ENCODE assay signal across 2 cellular contexts in genomic region chr14:20328705-20329104, GRCh38.
TF ChIP-seq lines count a peak whose summit lies in the region.

No MANE protein-coding gene starts in this region.

TF ChIP-seq in HCT116, 20 proteins besides CTCF, POLR2A, EP300 and RAD21:
- no peak for TF ChIP-seq ZFX (IDR thresholded peaks at IDR 0.05)
- TF ChIP-seq, protein P1, sequence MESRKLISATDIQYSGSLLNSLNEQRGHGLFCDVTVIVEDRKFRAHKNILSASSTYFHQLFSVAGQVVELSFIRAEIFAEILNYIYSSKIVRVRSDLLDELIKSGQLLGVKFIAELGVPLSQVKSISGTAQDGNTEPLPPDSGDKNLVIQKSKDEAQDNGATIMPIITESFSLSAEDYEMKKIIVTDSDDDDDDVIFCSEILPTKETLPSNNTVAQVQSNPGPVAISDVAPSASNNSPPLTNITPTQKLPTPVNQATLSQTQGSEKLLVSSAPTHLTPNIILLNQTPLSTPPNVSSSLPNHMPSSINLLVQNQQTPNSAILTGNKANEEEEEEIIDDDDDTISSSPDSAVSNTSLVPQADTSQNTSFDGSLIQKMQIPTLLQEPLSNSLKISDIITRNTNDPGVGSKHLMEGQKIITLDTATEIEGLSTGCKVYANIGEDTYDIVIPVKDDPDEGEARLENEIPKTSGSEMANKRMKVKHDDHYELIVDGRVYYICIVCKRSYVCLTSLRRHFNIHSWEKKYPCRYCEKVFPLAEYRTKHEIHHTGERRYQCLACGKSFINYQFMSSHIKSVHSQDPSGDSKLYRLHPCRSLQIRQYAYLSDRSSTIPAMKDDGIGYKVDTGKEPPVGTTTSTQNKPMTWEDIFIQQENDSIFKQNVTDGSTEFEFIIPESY (IDR thresholded peaks at IDR 0.05; ENCODE audit: extremely low read depth, insufficient replicate concordance, low read length), result no peak
- no peak for TF ChIP-seq TCF7L2 (IDR thresholded peaks at IDR 0.05; ENCODE audit: borderline replicate concordance, extremely low read depth, insufficient read depth, insufficient read length)
- TF ChIP-seq JUND (IDR thresholded peaks at IDR 0.05), result no peak
- TF ChIP-seq MAX (IDR thresholded peaks at IDR 0.05), result no peak
- no peak for TF ChIP-seq EZH2 (IDR thresholded peaks at IDR 0.05)
- TF ChIP-seq CBX3 (IDR thresholded peaks at IDR 0.05; ENCODE audit: low read depth), result no peak
- no peak for TF ChIP-seq SRF (IDR thresholded peaks at IDR 0.05; ENCODE audit: low read depth)
- no peak for TF ChIP-seq EGR1 (IDR thresholded peaks at IDR 0.05; ENCODE audit: low read depth)
- TF ChIP-seq SIN3A (IDR thresholded peaks at IDR 0.05; ENCODE audit: low read depth), result no peak
- TF ChIP-seq YY1 (IDR thresholded peaks at IDR 0.05; ENCODE audit: extremely low read depth, insufficient replicate concordance, low read depth, low read length), result no peak
- TF ChIP-seq SP1 (IDR thresholded peaks at IDR 0.05; ENCODE audit: low read depth), result no peak
- no peak for TF ChIP-seq FOSL1 (IDR thresholded peaks at IDR 0.05; ENCODE audit: low read depth)
- TF ChIP-seq EZH2phosphoT487 (IDR thresholded peaks at IDR 0.05; ENCODE audit: borderline replicate concordance), result no peak
- no peak for TF ChIP-seq POLR2AphosphoS5 (IDR thresholded peaks at IDR 0.05; ENCODE audit: low read depth, low read length)
- no peak for TF ChIP-seq ZNF274 (IDR thresholded peaks at IDR 0.05; ENCODE audit: low read depth, low read length)
- no peak for TF ChIP-seq REST (IDR thresholded peaks at IDR 0.05; ENCODE audit: low read depth)
- TF ChIP-seq, protein P2, sequence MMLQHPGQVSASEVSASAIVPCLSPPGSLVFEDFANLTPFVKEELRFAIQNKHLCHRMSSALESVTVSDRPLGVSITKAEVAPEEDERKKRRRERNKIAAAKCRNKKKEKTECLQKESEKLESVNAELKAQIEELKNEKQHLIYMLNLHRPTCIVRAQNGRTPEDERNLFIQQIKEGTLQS (IDR thresholded peaks at IDR 0.05), result no peak
- TF ChIP-seq ELF1 (IDR thresholded peaks at IDR 0.05; ENCODE audit: borderline replicate concordance, low read depth), result no peak
TF ChIP-seq in HCT116: peak in this region for 0.

TF ChIP-seq in HepG2, 621 proteins besides CTCF, POLR2A, EP300 and RAD21:
- TF ChIP-seq, protein P3, sequence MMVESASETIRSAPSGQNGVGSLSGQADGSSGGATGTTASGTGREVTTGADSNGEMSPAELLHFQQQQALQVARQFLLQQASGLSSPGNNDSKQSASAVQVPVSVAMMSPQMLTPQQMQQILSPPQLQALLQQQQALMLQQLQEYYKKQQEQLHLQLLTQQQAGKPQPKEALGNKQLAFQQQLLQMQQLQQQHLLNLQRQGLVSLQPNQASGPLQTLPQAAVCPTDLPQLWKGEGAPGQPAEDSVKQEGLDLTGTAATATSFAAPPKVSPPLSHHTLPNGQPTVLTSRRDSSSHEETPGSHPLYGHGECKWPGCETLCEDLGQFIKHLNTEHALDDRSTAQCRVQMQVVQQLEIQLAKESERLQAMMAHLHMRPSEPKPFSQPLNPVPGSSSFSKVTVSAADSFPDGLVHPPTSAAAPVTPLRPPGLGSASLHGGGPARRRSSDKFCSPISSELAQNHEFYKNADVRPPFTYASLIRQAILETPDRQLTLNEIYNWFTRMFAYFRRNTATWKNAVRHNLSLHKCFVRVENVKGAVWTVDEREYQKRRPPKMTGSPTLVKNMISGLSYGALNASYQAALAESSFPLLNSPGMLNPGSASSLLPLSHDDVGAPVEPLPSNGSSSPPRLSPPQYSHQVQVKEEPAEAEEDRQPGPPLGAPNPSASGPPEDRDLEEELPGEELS (CRISPR knock-in tag; IDR thresholded peaks at IDR 0.05), result 0 out of 2 replicates have a peak, but pooled peaks have one; percentile 23
- TF ChIP-seq RBM22 (optimal IDR thresholded peaks at IDR 0.05; ENCODE audit: low read length), result peak; percentile 29
- no peak for TF ChIP-seq FOXP1 (IDR thresholded peaks at IDR 0.05)
- TF ChIP-seq FOXP1 (CRISPR knock-in tag; IDR thresholded peaks at IDR 0.05), result peak; percentile 72; the same call in 1 of the 2 replicates
- TF ChIP-seq, protein P4, sequence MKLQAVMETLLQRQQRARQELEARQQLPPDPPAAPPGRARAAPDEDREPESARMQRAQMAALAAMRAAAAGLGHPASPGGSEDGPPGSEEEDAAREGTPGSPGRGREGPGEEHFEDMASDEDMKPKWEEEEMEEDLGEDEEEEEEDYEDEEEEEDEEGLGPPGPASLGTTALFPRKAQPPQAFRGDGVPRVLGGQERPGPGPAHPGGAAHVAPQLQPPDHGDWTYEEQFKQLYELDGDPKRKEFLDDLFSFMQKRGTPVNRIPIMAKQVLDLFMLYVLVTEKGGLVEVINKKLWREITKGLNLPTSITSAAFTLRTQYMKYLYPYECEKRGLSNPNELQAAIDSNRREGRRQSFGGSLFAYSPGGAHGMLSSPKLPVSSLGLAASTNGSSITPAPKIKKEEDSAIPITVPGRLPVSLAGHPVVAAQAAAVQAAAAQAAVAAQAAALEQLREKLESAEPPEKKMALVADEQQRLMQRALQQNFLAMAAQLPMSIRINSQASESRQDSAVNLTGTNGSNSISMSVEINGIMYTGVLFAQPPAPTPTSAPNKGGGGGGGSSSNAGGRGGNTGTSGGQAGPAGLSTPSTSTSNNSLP (IDR thresholded peaks at IDR 0.05; ENCODE audit: low read depth, low read length), result 0 out of 2 replicates have a peak, but pooled peaks have one; percentile 42
- no peak for TF ChIP-seq POLR2G (IDR thresholded peaks at IDR 0.05; ENCODE audit: low read depth, low read length)
- 0 out of 2 replicates have a peak, but pooled peaks have one; percentile 25 for TF ChIP-seq CEBPB (IDR thresholded peaks at IDR 0.05; ENCODE audit: borderline replicate concordance, low read depth, low read length)
- no peak for TF ChIP-seq ZFP91 (CRISPR knock-in tag; IDR thresholded peaks at IDR 0.05; ENCODE audit: borderline replicate concordance)
- TF ChIP-seq TBX3 (IDR thresholded peaks at IDR 0.05; ENCODE audit: borderline replicate concordance), result 0 out of 2 replicates have a peak, but pooled peaks have one; percentile 6
- peak; percentile 18; the same call in 1 of the 2 replicates for TF ChIP-seq POLR2AphosphoS5 (IDR thresholded peaks at IDR 0.05; ENCODE audit: low read depth, low read length)
